1 cellular context compared by ENCODE assay signal in genomic region chr6:53915292-53915691, GRCh38.
A peak's percentile ranks its signal among the peaks of the same experiment; 100 is the strongest.
TF ChIP-seq lines count a peak whose summit lies in the region.

No MANE protein-coding gene starts in this region.

TF ChIP-seq in K562, 482 proteins besides CTCF, POLR2A, EP300 and RAD21 (continued from another document):
- TF ChIP-seq ZNF316 (IDR thresholded peaks at IDR 0.05), result peak; percentile 35; the same call in 1 of the 2 replicates
